ENCODE assay signal across 1 cellular context in the genomic region with DNA sequence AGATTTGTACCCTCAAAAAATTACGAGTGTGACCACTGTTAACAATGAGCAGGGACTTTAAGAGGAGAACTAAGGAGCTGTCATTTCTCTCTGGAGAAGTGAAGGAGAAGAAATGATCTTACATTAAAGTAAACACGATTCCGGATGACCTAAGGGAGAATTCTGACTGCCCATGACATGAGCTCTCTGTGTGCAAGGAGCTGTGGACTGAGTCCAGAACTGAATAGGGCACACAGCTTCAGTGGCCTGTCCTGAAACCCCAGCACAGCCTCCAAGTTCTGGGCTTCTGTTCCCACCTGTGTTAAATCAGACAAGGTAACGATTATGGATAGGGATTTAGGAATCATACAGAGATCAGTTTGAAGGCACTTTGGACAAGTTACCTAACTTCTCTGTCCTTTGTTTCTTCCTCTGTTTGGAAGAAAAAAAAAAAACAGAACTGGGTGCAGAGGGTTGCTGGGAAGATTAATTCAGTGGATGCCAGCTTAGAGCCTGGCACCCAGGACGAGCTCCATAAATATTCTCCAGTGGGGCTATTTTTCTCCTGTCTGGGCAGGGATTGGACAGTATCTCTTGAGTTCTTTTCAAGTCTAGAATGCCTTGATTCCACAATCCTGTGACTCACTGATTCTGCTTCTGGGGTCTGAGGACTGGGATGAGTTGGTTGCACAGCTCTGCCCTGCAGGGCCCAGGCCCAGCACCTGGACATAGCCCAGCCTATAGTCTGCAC.
TF ChIP-seq lines count a peak whose summit lies in the region.

No MANE protein-coding gene starts in this region.

TF ChIP-seq in WTC11, 78 proteins besides CTCF, POLR2A, EP300 and RAD21 (continued from another document):
- TF ChIP-seq, protein P1, sequence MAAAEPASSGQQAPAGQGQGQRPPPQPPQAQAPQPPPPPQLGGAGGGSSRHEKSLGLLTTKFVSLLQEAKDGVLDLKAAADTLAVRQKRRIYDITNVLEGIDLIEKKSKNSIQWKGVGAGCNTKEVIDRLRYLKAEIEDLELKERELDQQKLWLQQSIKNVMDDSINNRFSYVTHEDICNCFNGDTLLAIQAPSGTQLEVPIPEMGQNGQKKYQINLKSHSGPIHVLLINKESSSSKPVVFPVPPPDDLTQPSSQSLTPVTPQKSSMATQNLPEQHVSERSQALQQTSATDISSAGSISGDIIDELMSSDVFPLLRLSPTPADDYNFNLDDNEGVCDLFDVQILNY (CRISPR knock-in tag; IDR thresholded peaks at IDR 0.05) = no peak
- no peak for TF ChIP-seq NR1H2 (CRISPR knock-in tag; IDR thresholded peaks at IDR 0.05)
- TF ChIP-seq, protein P2, sequence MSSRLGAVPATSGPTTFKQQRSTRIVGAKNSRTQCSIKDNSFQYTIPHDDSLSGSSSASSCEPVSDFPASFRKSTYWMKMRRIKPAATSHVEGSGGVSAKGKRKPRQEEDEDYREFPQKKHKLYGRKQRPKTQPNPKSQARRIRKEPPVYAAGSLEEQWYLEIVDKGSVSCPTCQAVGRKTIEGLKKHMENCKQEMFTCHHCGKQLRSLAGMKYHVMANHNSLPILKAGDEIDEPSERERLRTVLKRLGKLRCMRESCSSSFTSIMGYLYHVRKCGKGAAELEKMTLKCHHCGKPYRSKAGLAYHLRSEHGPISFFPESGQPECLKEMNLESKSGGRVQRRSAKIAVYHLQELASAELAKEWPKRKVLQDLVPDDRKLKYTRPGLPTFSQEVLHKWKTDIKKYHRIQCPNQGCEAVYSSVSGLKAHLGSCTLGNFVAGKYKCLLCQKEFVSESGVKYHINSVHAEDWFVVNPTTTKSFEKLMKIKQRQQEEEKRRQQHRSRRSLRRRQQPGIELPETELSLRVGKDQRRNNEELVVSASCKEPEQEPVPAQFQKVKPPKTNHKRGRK (CRISPR knock-in tag; IDR thresholded peaks at IDR 0.05; ENCODE audit: borderline replicate concordance) = no peak
- no peak for TF ChIP-seq GRHL2 (CRISPR knock-in tag; IDR thresholded peaks at IDR 0.05; ENCODE audit: insufficient replicate concordance, severe bottlenecking)
- TF ChIP-seq, protein P3, sequence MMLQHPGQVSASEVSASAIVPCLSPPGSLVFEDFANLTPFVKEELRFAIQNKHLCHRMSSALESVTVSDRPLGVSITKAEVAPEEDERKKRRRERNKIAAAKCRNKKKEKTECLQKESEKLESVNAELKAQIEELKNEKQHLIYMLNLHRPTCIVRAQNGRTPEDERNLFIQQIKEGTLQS (CRISPR knock-in tag; conservative IDR thresholded peaks at IDR 0.05) = no peak
- TF ChIP-seq, protein P4, sequence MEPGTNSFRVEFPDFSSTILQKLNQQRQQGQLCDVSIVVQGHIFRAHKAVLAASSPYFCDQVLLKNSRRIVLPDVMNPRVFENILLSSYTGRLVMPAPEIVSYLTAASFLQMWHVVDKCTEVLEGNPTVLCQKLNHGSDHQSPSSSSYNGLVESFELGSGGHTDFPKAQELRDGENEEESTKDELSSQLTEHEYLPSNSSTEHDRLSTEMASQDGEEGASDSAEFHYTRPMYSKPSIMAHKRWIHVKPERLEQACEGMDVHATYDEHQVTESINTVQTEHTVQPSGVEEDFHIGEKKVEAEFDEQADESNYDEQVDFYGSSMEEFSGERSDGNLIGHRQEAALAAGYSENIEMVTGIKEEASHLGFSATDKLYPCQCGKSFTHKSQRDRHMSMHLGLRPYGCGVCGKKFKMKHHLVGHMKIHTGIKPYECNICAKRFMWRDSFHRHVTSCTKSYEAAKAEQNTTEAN (CRISPR knock-in tag; IDR thresholded peaks at IDR 0.05) = no peak
- TF ChIP-seq CBFB (CRISPR knock-in tag; IDR thresholded peaks at IDR 0.05; ENCODE audit: low read depth) = no peak
- TF ChIP-seq JUN (CRISPR knock-in tag; IDR thresholded peaks at IDR 0.05) = no peak
- TF ChIP-seq, protein P5, sequence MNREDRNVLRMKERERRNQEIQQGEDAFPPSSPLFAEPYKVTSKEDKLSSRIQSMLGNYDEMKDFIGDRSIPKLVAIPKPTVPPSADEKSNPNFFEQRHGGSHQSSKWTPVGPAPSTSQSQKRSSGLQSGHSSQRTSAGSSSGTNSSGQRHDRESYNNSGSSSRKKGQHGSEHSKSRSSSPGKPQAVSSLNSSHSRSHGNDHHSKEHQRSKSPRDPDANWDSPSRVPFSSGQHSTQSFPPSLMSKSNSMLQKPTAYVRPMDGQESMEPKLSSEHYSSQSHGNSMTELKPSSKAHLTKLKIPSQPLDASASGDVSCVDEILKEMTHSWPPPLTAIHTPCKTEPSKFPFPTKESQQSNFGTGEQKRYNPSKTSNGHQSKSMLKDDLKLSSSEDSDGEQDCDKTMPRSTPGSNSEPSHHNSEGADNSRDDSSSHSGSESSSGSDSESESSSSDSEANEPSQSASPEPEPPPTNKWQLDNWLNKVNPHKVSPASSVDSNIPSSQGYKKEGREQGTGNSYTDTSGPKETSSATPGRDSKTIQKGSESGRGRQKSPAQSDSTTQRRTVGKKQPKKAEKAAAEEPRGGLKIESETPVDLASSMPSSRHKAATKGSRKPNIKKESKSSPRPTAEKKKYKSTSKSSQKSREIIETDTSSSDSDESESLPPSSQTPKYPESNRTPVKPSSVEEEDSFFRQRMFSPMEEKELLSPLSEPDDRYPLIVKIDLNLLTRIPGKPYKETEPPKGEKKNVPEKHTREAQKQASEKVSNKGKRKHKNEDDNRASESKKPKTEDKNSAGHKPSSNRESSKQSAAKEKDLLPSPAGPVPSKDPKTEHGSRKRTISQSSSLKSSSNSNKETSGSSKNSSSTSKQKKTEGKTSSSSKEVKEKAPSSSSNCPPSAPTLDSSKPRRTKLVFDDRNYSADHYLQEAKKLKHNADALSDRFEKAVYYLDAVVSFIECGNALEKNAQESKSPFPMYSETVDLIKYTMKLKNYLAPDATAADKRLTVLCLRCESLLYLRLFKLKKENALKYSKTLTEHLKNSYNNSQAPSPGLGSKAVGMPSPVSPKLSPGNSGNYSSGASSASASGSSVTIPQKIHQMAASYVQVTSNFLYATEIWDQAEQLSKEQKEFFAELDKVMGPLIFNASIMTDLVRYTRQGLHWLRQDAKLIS (CRISPR knock-in tag; IDR thresholded peaks at IDR 0.05; ENCODE audit: borderline replicate concordance) = no peak
